In genomic region chr2:28390857-28391563, GRCh38 we compare ENCODE assay signal across 8 cellular contexts. TPM values are rescaled to one million over a fixed set of nuclear protein-coding genes. Genes with fewer than 3 reads are reported as not detected.
A peak's percentile ranks its signal among the peaks of the same experiment; 100 is the strongest.
DNase-seq lines count a peak whose midpoint lies in the region; ATAC-seq and TF ChIP-seq lines count a peak whose summit lies in the region.

No MANE protein-coding gene starts in this region.

- no peaks in the 10 kb centered on the region for H3K36me3 Mint-ChIP-seq in naive B cell

- peaks cover 10 to 43% (median 32%) of the 10 kb centered on the region in 3 donors for H3K27me3 Mint-ChIP-seq in naive B cell

- peak overlapping the region; percentile 89 for H3K4me2 ChIP-seq in fibroblast of lung (ENCODE audit: extremely low read depth, insufficient read depth, low read length)

- H3K9ac ChIP-seq in fibroblast of lung (ENCODE audit: insufficient read depth, low read length): peak overlapping the region; percentile 96

- peak overlapping the region; percentile 68 for H3K27ac ChIP-seq in WERI-Rb-1
- peak overlapping the region; percentile 98 for H3K27ac ChIP-seq in fibroblast of lung (ENCODE audit: insufficient read depth, low read length)

- no peaks in the 10 kb centered on the region for H3K9me3 Mint-ChIP-seq in naive B cell

- H3K4me1 ChIP-seq in fibroblast of lung (ENCODE audit: control insufficient read depth, extremely low read depth, insufficient read depth, low read length): peaks cover 16% of the 10 kb centered on the region

- H3K9me3 ChIP-seq in WERI-Rb-1 (ENCODE audit: severe bottlenecking): no peaks in the 10 kb centered on the region
- H3K9me3 ChIP-seq in fibroblast of lung (ENCODE audit: control insufficient read depth, insufficient read depth, low read depth, low read length): no peaks in the 10 kb centered on the region

- H3K4me3 ChIP-seq in WERI-Rb-1 (ENCODE audit: low read depth, low read length) (peak overlapping the region; percentile 69), fibroblast of lung (replicated peaks in 1 of 4; ENCODE audit: control extremely low read depth in 1 of 4, insufficient read depth in 1 of 4, low read depth in 3 of 4, low read length in 4 of 4) (peak overlapping the region; percentile 54 to 96 (median 64))

- TF ChIP-seq CTCF in WERI-Rb-1 (IDR thresholded peaks at IDR 0.05; ENCODE audit: low read depth, low read length) (no peak), fibroblast of lung (conservative IDR thresholded peaks at IDR 0.05 in 1 of 2, IDR thresholded peaks at IDR 0.05 in 1 of 2; ENCODE audit: low read depth in 1 of 2, low read length in 2 of 2) (no peak)

- H2AFZ ChIP-seq in fibroblast of lung (ENCODE audit: low read length): no peak overlapping the region

- no peaks in the 10 kb centered on the region for H4K20me1 ChIP-seq in fibroblast of lung (ENCODE audit: control insufficient read depth, extremely low read depth, insufficient read depth, low read length)

- H3K4me3 Mint-ChIP-seq in naive B cell: peak overlapping the region in 7 of 8 donors; percentile 85 to 92 (median 89)

- peak; percentile 90 for DNase-seq in Caki2 (ENCODE audit: low read depth)
- DNase-seq in HCEC 1CT: peak; percentile 82
- DNase-seq in WERI-Rb-1: peak; percentile 70
- peak in 1 of 2 donors; percentile 89 for DNase-seq in fibroblast of lung (ENCODE audit: low read depth in 2 of 2)
- no peak for DNase-seq in naive B cell
- DNase-seq in GM19238 (ENCODE audit: insufficient read length, low spot score): no peak

- no peaks in the 10 kb centered on the region for H3K36me3 ChIP-seq in WERI-Rb-1
- no peaks in the 10 kb centered on the region for H3K36me3 ChIP-seq in fibroblast of lung (ENCODE audit: control insufficient read depth, insufficient read depth, low read length)

- in situ Hi-C loops in Caki2 (cut with HindIII; ENCODE audit: low pct_unique_long_range_greater_than_20kb, low sequenced_read_pairs): no loop called here

- H3K4me1 Mint-ChIP-seq in naive B cell: peaks cover 22 to 29% (median 27%) of the 10 kb centered on the region in 3 donors

- H3K27ac Mint-ChIP-seq in naive B cell: peak overlapping the region in 2 of 6 donors; percentile 59 to 85

- H3K79me2 ChIP-seq in fibroblast of lung (ENCODE audit: control insufficient read depth, insufficient read depth, low read length): peaks cover 31% of the 10 kb centered on the region

- H3K27me3 ChIP-seq in WERI-Rb-1 (ENCODE audit: insufficient read depth, low read depth, severe bottlenecking): no peaks in the 10 kb centered on the region
- H3K27me3 ChIP-seq in fibroblast of lung (ENCODE audit: control insufficient read depth, insufficient read depth, low read length): no peaks in the 10 kb centered on the region

- ATAC-seq in naive B cell (ENCODE audit: low read depth in 2 of 2) (no peak), HG03097 (IDR thresholded peaks at IDR 0.05; ENCODE audit: low FRiP score, unreplicated experiment) (no peak), HG03457 (IDR thresholded peaks at IDR 0.05; ENCODE audit: unreplicated experiment) (no peak)

RNA-seq across cellular contexts. Expression of gene FOSL2, which starts 1.6 kb away (rescaled TPM):
- total RNA-seq in Caki2 (2014; rRNA removed; shearing (Covaris generic); ENCODE audit: low replicate concordance): 78.1 and 93.2 TPM in 2 replicates
- total RNA-seq in fibroblast of lung: 68.6 and 83.6 TPM in 2 replicates
- polyA plus RNA-seq in fibroblast of lung (27.8 and 58.9 TPM in 2 replicates), naive B cell (ENCODE audit: low read depth in 6 of 6) (under 1 TPM; 0.06 to 0.77 (median 0.11) TPM)
- polyA plus RNA-seq in fibroblast of lung (2012): 33.0 and 74.5 TPM in 2 replicates
- polyA minus RNA-seq in fibroblast of lung (ENCODE audit: low replicate concordance): 110 and 268 TPM in 2 replicates

Comparison
In these comparisons a context has a peak if more than half of its experiments do, and no peak if none do; other contexts are left out.
1. DNase-seq: peak in Caki2 (single experiment), HCEC 1CT (single experiment) and WERI-Rb-1 (single experiment); none in naive B cell (single experiment) and GM19238 (single experiment).